30 cellular contexts compared by ENCODE assay signal in genomic region chr16:80991792-80992430, GRCh38.
"Had no signal": no experiment of that assay in that cellular context is flagged by ENCODE, and none has a peak within 500 bp of the region (broad histone marks: within the 10 kb centered on the region; RNA-seq: fewer than 3 reads in every experiment).

No MANE protein-coding gene starts in this region.

- ATAC-seq: activated CD8-positive, alpha-beta T cell treated with anti-CD3 and anti-CD28 coated beads for 36 hours; activated naive CD8-positive, alpha-beta T cell treated with anti-CD3 and anti-CD28 coated beads, Interleukin-2, amount 50 U/mL, for 24 hours; activated T-cell treated with anti-CD3 and anti-CD28 coated beads, Interleukin-2, amount 50 U/mL, for 4 hours; foreskin keratinocyte; left lung; mucosa of descending colon; stimulated activated naive B cell treated with anti-CD40 and anti-IgM and Interleukin-4, amounts not matched to agents 10 μg/mL and 1 μg/mL and 100 μg/mL, for 72 hours had no signal

- H3K27ac Mint-ChIP-seq: activated CD8-positive, alpha-beta T cell treated with anti-CD3 and anti-CD28 coated beads for 36 hours; activated naive CD4-positive, alpha-beta T cell treated with anti-CD3 and anti-CD28 coated beads, Interleukin-2, amount 50 U/mL, for 24 hours; activated naive CD8-positive, alpha-beta T cell treated with anti-CD3 and anti-CD28 coated beads, Interleukin-2, amount 50 U/mL, for 24 hours; activated T-helper 2 cell treated with anti-CD3 and anti-CD28 coated beads, Interferon-gamma antibody, Interleukin-2, Interleukin-4, amounts not matched to agents 10 μg/mL and 5 μg/mL and 100 μg/mL, durations not matched to agents 14 hours and 24 hours and 36 hours; stimulated activated naive B cell treated with anti-CD40 and anti-IgM and Interleukin-4, amounts not matched to agents 10 μg/mL and 1 μg/mL and 100 μg/mL, for 72 hours had no signal

- H3K27ac ChIP-seq: esophagus muscularis mucosa, left lung, pancreas, prostate gland, sigmoid colon, tibial artery had no signal

- H3K4me3 ChIP-seq: esophagus muscularis mucosa, left lung, lung, mucosa of descending colon, pancreas, prostate gland, sigmoid colon, stomach, tibial artery had no signal

- FAIRE-seq: bronchial epithelial cell, pancreas, small intestine had no signal

- H3K9me3 Mint-ChIP-seq: activated CD4-positive, alpha-beta T cell treated with anti-CD3 and anti-CD28 coated beads, Interleukin-2, amount 10 ng/mL, durations not matched to agents 7 days and 5 days; activated CD8-positive, alpha-beta T cell treated with anti-CD3 and anti-CD28 coated beads for 36 hours; activated naive CD4-positive, alpha-beta T cell treated with anti-CD3 and anti-CD28 coated beads, Interleukin-2, amount 50 U/mL, for 24 hours; activated naive CD8-positive, alpha-beta T cell treated with anti-CD3 and anti-CD28 coated beads, Interleukin-2, amount 50 U/mL, for 24 hours; activated T-cell treated with anti-CD3 and anti-CD28 coated beads, Interleukin-2, amount 50 U/mL, for 4 hours; activated T-helper 2 cell treated with anti-CD3 and anti-CD28 coated beads, Interferon-gamma antibody, Interleukin-2, Interleukin-4, amounts not matched to agents 10 μg/mL and 5 μg/mL and 100 μg/mL, durations not matched to agents 14 hours and 24 hours and 36 hours; central memory CD8-positive, alpha-beta T cell; dendritic cell treated with granulocyte-macrophage colony-stimulating factor and Interleukin-4, amounts not matched to agents 40 ng/mL and 50 ng/mL, for 4 days; stimulated activated naive B cell treated with anti-CD40 and anti-IgM and Interleukin-4, amounts not matched to agents 10 μg/mL and 1 μg/mL and 100 μg/mL, for 72 hours had no signal

- H3K27me3 Mint-ChIP-seq: activated CD4-positive, alpha-beta T cell treated with anti-CD3 and anti-CD28 coated beads, Interleukin-2, amount 10 ng/mL, durations not matched to agents 7 days and 5 days; activated CD8-positive, alpha-beta T cell treated with anti-CD3 and anti-CD28 coated beads for 36 hours; activated naive CD4-positive, alpha-beta T cell treated with anti-CD3 and anti-CD28 coated beads, Interleukin-2, amount 50 U/mL, for 24 hours; activated naive CD8-positive, alpha-beta T cell treated with anti-CD3 and anti-CD28 coated beads, Interleukin-2, amount 50 U/mL, for 24 hours; central memory CD8-positive, alpha-beta T cell; dendritic cell treated with granulocyte-macrophage colony-stimulating factor and Interleukin-4, amounts not matched to agents 40 ng/mL and 50 ng/mL, for 4 days; stimulated activated naive B cell treated with anti-CD40 and anti-IgM and Interleukin-4, amounts not matched to agents 10 μg/mL and 1 μg/mL and 100 μg/mL, for 72 hours had no signal

- H3K27me3 ChIP-seq: esophagus muscularis mucosa, foreskin keratinocyte, left lung, pancreas, sigmoid colon, stomach, tibial artery had no signal

- H3K9me3 ChIP-seq: esophagus muscularis mucosa, left lung, mucosa of descending colon, pancreas, prostate gland, sigmoid colon, stomach, tibial artery had no signal

- H3K4me3 Mint-ChIP-seq: activated CD4-positive, alpha-beta T cell treated with anti-CD3 and anti-CD28 coated beads, Interleukin-2, amount 10 ng/mL, durations not matched to agents 7 days and 5 days; activated CD8-positive, alpha-beta T cell treated with anti-CD3 and anti-CD28 coated beads for 36 hours; activated naive CD4-positive, alpha-beta T cell treated with anti-CD3 and anti-CD28 coated beads, Interleukin-2, amount 50 U/mL, for 24 hours; activated naive CD8-positive, alpha-beta T cell treated with anti-CD3 and anti-CD28 coated beads, Interleukin-2, amount 50 U/mL, for 24 hours; activated T-cell treated with anti-CD3 and anti-CD28 coated beads, Interleukin-2, amount 50 U/mL, for 4 hours; central memory CD8-positive, alpha-beta T cell; dendritic cell treated with granulocyte-macrophage colony-stimulating factor and Interleukin-4, amounts not matched to agents 40 ng/mL and 50 ng/mL, for 4 days; stimulated activated naive B cell treated with anti-CD40 and anti-IgM and Interleukin-4, amounts not matched to agents 10 μg/mL and 1 μg/mL and 100 μg/mL, for 72 hours had no signal

- H3K36me3 ChIP-seq: pancreas, prostate gland, sigmoid colon, tibial artery had no signal

- DNase-seq: activated CD4-positive, alpha-beta T cell treated with anti-CD3 and anti-CD28 coated beads, Interleukin-2, amount 10 ng/mL, durations not matched to agents 7 days and 5 days; activated CD4-positive, CD25-positive, alpha-beta regulatory T cell treated with anti-CD3 and anti-CD28 coated beads, Interleukin-2, amount 50 U/mL, for 72 hours; activated CD8-positive, alpha-beta T cell treated with anti-CD3 and anti-CD28 coated beads for 36 hours; activated naive CD8-positive, alpha-beta T cell treated with anti-CD3 and anti-CD28 coated beads, Interleukin-2, amount 50 U/mL, for 24 hours; activated T-cell treated with anti-CD3 and anti-CD28 coated beads, Interleukin-2, amount 50 U/mL, for 4 hours; amygdala; foreskin keratinocyte; kidney glomerular epithelial cell; left lung; mesendoderm; mucosa of descending colon; pancreas; retina; sigmoid colon; small intestine; stimulated activated CD4-positive, alpha-beta T cell treated with anti-CD3 and anti-CD28 coated beads, Interleukin-1b, Interleukin-23, amount 100 ng/mL, for 48 hours; stimulated activated CD4-positive, alpha-beta T cell treated with anti-CD3 and anti-CD28 coated beads, Interleukin-4, amount 100 ng/mL, for 4 hours; stimulated activated CD8-positive, alpha-beta memory T cell treated with anti-CD3 and anti-CD28 coated beads, Interleukin-4, amount 100 ng/mL, for 48 hours; stimulated activated naive B cell treated with anti-CD40 and anti-IgM and Interleukin-4, amounts not matched to agents 10 μg/mL and 1 μg/mL and 100 μg/mL, for 72 hours; stomach; T-helper 2 cell; tibial artery had no signal
